8 cellular contexts compared by ENCODE assay signal in the genomic region with DNA sequence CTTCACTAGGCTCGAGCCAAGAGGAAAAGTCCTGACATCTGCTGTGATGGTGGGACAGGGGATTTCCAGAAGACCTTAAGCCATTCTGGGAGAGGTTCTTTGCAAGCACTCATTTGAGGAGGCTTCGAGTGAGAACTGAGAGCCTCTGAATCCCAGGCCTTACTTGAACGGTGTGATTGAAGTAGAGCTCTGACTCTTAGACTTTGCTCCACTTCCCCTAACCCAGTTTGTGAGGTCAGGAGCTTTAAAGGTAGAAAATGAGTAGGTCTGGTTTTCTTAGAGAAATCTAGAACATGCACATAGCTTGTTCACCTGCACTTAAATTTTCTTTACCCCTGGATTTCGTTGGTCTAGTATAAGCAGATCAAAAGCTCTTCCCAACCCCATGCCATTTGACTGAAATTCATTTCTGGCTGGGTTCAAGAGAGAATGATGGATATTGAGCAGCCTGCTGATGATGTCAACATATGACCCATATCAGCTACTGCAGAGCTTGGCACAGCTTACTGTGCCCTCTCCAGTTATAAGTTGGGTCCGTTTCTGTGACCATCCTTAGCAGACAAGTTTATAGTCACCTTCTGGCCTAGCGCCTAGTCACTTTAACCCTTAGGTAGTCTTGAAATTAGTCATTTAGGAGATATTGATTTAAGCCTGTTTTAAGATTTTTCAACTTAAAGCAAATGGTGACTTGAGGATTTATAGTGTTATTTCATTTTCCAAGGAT.
"Had no signal": no experiment of that assay in that cellular context is flagged by ENCODE, and none has a peak within 500 bp of the region (broad histone marks: within the 10 kb centered on the region; RNA-seq: fewer than 3 reads in every experiment).

No MANE protein-coding gene starts in this region.

- DNase-seq: H7, HFFc6, IMR-90, KG1 had no signal

- ATAC-seq: K562 had no signal

- H3K4me3 ChIP-seq: HAP-1, K562 had no signal

- H3K4me1 ChIP-seq: HAP-1 had no signal

- H3K9me3 ChIP-seq: HAP-1 had no signal

- H3K9me3 Mint-ChIP-seq: GM23338, HFFc6 had no signal

- H3K27ac ChIP-seq: HL-60 had no signal

- H3K36me3 ChIP-seq: HAP-1 had no signal

- H3K27ac Mint-ChIP-seq: GM23338, HFFc6 had no signal

- FAIRE-seq: K562 had no signal
